In genomic region chr15:74259324-74259712, GRCh38 we compare ENCODE assay signal across 19 cellular contexts. TPM values are rescaled to one million over a fixed set of nuclear protein-coding genes. Genes with fewer than 3 reads are reported as not detected.
"Had no signal": no experiment of that assay in that cellular context is flagged by ENCODE, and none has a peak within 500 bp of the region (broad histone marks: within the 10 kb centered on the region; RNA-seq: fewer than 3 reads in every experiment).

No MANE protein-coding gene starts in this region.

- H3K27me3 ChIP-seq: body of pancreas, testis had no signal

- H3K4me3 Mint-ChIP-seq: activated CD8-positive, alpha-beta memory T cell treated with anti-CD3 and anti-CD28 coated beads, Interleukin-2, amount 10 ng/mL, durations not matched to agents 7 days and 5 days; activated T-cell treated with anti-CD3 and anti-CD28 coated beads, Interleukin-2, amount 50 U/mL, for 4 hours; effector memory CD8-positive, alpha-beta T cell; neural crest cell; stimulated activated naive CD8-positive, alpha-beta T cell treated with anti-CD3 and anti-CD28 coated beads, Interleukin-15, amount 100 ng/mL, for 72 hours had no signal

- H3K27ac Mint-ChIP-seq: activated CD8-positive, alpha-beta memory T cell treated with anti-CD3 and anti-CD28 coated beads, Interleukin-2, amount 10 ng/mL, durations not matched to agents 7 days and 5 days; effector memory CD8-positive, alpha-beta T cell had no signal

- H3K9me3 ChIP-seq: body of pancreas, gastroesophageal sphincter, testis had no signal

- H3K9me3 Mint-ChIP-seq: activated naive CD4-positive, alpha-beta T cell treated with anti-CD3 and anti-CD28 coated beads, Interleukin-2, amount 50 U/mL, for 72 hours; activated T-cell treated with anti-CD3 and anti-CD28 coated beads, Interleukin-2, amount 50 U/mL, for 4 hours; effector memory CD8-positive, alpha-beta T cell; neural crest cell had no signal

- H3K4me1 Mint-ChIP-seq: activated CD8-positive, alpha-beta memory T cell treated with anti-CD3 and anti-CD28 coated beads, Interleukin-2, amount 10 ng/mL, durations not matched to agents 7 days and 5 days; stimulated activated naive CD8-positive, alpha-beta T cell treated with anti-CD3 and anti-CD28 coated beads, Interleukin-15, amount 100 ng/mL, for 72 hours had no signal

- H3K4me3 ChIP-seq: body of pancreas, gastroesophageal sphincter, hepatocyte, testis had no signal

- DNase-seq: activated CD4-positive, alpha-beta T cell treated with anti-CD3 and anti-CD28 coated beads, Interleukin-2, amount 50 U/mL, for 48 hours; activated CD4-positive, CD25-positive, alpha-beta regulatory T cell treated with anti-CD3 and anti-CD28 coated beads, Interleukin-2, amount 50 U/mL, for 72 hours; activated CD8-positive, alpha-beta memory T cell treated with anti-CD3 and anti-CD28 coated beads, Interleukin-2, amount 10 ng/mL, durations not matched to agents 7 days and 5 days; activated effector memory CD4-positive, alpha-beta T cell treated with anti-CD3 and anti-CD28 coated beads, Interleukin-2, amount 50 U/mL, for 16 hours; activated T-cell treated with anti-CD3 and anti-CD28 coated beads, Interleukin-2, amount 50 U/mL, for 4 hours; amniotic stem cell; body of pancreas; effector memory CD8-positive, alpha-beta T cell; kidney glomerular epithelial cell; stimulated activated CD4-positive, alpha-beta T cell treated with anti-CD3 and anti-CD28 coated beads, Interleukin-4, amount 100 ng/mL, for 4 hours; stimulated activated naive CD8-positive, alpha-beta T cell treated with anti-CD3 and anti-CD28 coated beads, Interleukin-15, amount 100 ng/mL, for 72 hours; testis had no signal

- H3K27ac ChIP-seq: body of pancreas, epithelial cell of prostate, gastroesophageal sphincter, hepatocyte, testis had no signal

- ATAC-seq: activated CD8-positive, alpha-beta memory T cell treated with anti-CD3 and anti-CD28 coated beads, Interleukin-2, amount 10 ng/mL, durations not matched to agents 7 days and 5 days; activated naive CD4-positive, alpha-beta T cell treated with anti-CD3 and anti-CD28 coated beads, Interleukin-2, amount 50 U/mL, for 72 hours; activated T-cell treated with anti-CD3 and anti-CD28 coated beads, Interleukin-2, amount 50 U/mL, for 4 hours; body of pancreas; effector memory CD8-positive, alpha-beta T cell; gastroesophageal sphincter; stimulated activated naive CD8-positive, alpha-beta T cell treated with anti-CD3 and anti-CD28 coated beads, Interleukin-15, amount 100 ng/mL, for 72 hours had no signal

- H3K4me1 ChIP-seq: body of pancreas, gastroesophageal sphincter had no signal

- H3K36me3 ChIP-seq: gastroesophageal sphincter had no signal

- H3K36me3 Mint-ChIP-seq: activated CD8-positive, alpha-beta memory T cell treated with anti-CD3 and anti-CD28 coated beads, Interleukin-2, amount 10 ng/mL, durations not matched to agents 7 days and 5 days; activated naive CD4-positive, alpha-beta T cell treated with anti-CD3 and anti-CD28 coated beads, Interleukin-2, amount 50 U/mL, for 72 hours had no signal

RNA-seq across cellular contexts. Expression of gene CCDC33, which starts 23.2 kb away (rescaled TPM):
- total RNA-seq: activated CD8-positive, alpha-beta memory T cell treated with anti-CD3 and anti-CD28 coated beads, Interleukin-2, amount 10 ng/mL, durations not matched to agents 7 days and 5 days; activated naive CD4-positive, alpha-beta T cell treated with anti-CD3 and anti-CD28 coated beads, Interleukin-2, amount 50 U/mL, for 72 hours; activated T-cell treated with anti-CD3 and anti-CD28 coated beads, Interleukin-2, amount 50 U/mL, for 4 hours; body of pancreas; gastroesophageal sphincter; lower leg skin; mesenteric fat pad had no signal

RNA-seq across cellular contexts. Expression of gene STRA6, which starts 56.7 kb away (rescaled TPM):
- total RNA-seq: activated T-cell treated with anti-CD3 and anti-CD28 coated beads, Interleukin-2, amount 50 U/mL, for 4 hours; body of pancreas; mesenteric fat pad had no signal
